ENCODE assay signal across 1 cellular context in the genomic region with DNA sequence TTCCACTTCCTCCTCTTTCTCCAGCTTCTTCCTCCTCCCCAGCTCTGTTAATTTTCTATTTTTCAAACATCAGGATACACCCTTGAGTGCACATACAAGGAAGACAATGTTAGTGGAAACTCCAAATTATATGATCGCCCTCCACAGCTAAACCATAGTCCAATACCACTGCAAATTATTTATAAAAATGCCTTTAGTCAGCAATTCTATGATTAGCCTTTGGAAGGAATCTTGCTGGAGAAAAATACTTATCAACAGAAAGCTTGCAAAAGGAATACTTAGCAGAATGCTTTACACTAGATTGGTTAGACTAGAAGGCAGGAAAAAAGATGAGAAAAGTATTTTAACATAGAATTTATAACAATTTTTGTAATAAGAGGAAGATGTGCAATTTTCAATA.
TF ChIP-seq lines count a peak whose summit lies in the region.

No MANE protein-coding gene starts in this region.

TF ChIP-seq in K562, 482 proteins besides CTCF, POLR2A, EP300 and RAD21:
- TF ChIP-seq ELF4 (CRISPR knock-in tag; IDR thresholded peaks at IDR 0.05) (no peak), ZNF77 (CRISPR knock-in tag; IDR thresholded peaks at IDR 0.05) (no peak), MAFK (IDR thresholded peaks at IDR 0.05; ENCODE audit: low read length) (peak; percentile 53; the same call in 1 of the 2 replicates), ETS2 (tag; IDR thresholded peaks at IDR 0.05; ENCODE audit: borderline replicate concordance, poor library complexity, severe bottlenecking) (no peak), ZNF316 (IDR thresholded peaks at IDR 0.05) (peak; percentile 52), MAFF (IDR thresholded peaks at IDR 0.05; ENCODE audit: low read length) (peak; percentile 46), MAFG (tag; conservative IDR thresholded peaks at IDR 0.05) (0 out of 2 replicates have a peak, but pooled peaks have one; percentile 24)
TF ChIP-seq in K562: peak in this region for 4.
